In the genomic region with DNA sequence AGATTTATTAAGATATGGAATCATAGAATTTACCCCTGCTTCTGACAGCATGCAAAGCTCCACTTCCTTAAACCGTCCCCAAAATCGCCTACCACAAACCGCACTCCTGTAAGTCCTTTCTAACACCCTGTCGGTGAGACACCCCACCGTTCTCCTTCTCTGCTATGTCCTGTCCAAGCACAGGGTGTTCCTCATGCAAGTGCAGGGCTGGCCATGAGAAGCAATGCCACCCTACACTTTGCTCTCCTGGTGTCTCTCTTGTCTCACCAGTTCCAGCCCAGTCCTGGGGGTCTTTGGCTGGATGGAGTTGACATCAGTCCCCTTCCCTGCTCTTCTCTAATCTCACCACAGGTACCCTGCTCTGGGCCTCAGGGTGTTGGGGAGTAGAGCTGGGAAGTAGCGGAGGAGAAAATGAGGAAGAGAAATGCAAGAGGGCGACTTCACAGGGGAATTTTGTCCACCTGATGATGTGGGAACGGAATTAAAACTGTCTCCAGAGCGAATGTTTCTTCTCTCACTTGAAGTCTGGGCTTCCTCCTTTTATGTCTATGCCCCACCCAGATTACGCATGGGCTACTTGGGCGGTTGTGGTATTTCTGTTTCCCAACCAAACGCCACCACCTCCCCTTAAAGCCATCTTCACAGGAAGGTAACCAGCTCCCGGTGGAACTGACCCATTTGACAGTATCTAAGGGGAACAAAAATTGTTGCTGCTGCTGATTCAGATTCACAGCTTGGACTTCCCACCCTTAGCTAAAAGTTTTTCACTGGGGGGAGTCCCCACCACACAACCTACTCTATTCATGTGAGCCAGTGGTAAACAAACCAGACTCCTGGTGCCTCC, we compare ENCODE assay signal across 11 cellular contexts. TPM values are rescaled to one million over a fixed set of nuclear protein-coding genes. Genes with fewer than 3 reads are reported as not detected.
DNase-seq lines count a peak whose midpoint lies in the region; ATAC-seq and TF ChIP-seq lines count a peak whose summit lies in the region.
"Had no signal": no experiment of that assay in that cellular context is flagged by ENCODE, and none has a peak within 500 bp of the region (broad histone marks: within the 10 kb centered on the region; RNA-seq: fewer than 3 reads in every experiment).

No MANE protein-coding gene starts in this region.

- intact Hi-C loops in activated CD4-positive, alpha-beta T cell treated with anti-CD3 and anti-CD28 coated beads for 36 hours (cut with DNase I, micrococcal nuclease), result no loop called here
- intact Hi-C loops in OCI-LY7 (cut with micrococcal nuclease; ENCODE audit: unreplicated experiment), result no loop called here
- intact Hi-C loops in uterus (cut with DNase I; ENCODE audit: low total_unique reads), result no loop called here

- BruUV-seq in OCI-LY7 (replicated peaks; lab: Mats Ljungman, UMichigan), result no TSS peak

- no peaks in the 10 kb centered on the region for H3K27me3 ChIP-seq in neutrophil
- H3K27me3 ChIP-seq in uterus, result no peaks in the 10 kb centered on the region

- no peaks in the 10 kb centered on the region for H3K36me3 ChIP-seq in OCI-LY7 (ENCODE audit: insufficient read depth, low read length)
- no peaks in the 10 kb centered on the region for H3K36me3 ChIP-seq in neutrophil
- no peaks in the 10 kb centered on the region for H3K36me3 ChIP-seq in uterus

- H3K4me1 ChIP-seq in OCI-LY7 (ENCODE audit: insufficient read depth, low read length, poor library complexity, severe bottlenecking) (peaks cover 8% of the 10 kb centered on the region), neutrophil (ENCODE audit: control insufficient read depth in 1 of 2, insufficient read depth in 1 of 2, low read depth in 1 of 2, low read length in 1 of 2) (peaks cover 43 to 45% of the 10 kb centered on the region in 2 experiments), uterus (no peaks in the 10 kb centered on the region)
- H3K4me1 ChIP-seq: A549 had no signal

- H2AFZ ChIP-seq in OCI-LY7 (ENCODE audit: low read length), result peak overlapping the region; percentile 10; the same call in 1 of the 2 replicates

- H3K4me3 Mint-ChIP-seq in activated CD4-positive, alpha-beta T cell treated with anti-CD3 and anti-CD28 coated beads for 36 hours, result no peak overlapping the region

- H3K4me2 ChIP-seq in OCI-LY7 (ENCODE audit: low read length), result no peak overlapping the region; the same call in 1 of the 2 replicates
- H3K4me2 ChIP-seq: A549 had no signal

- no peaks in the 10 kb centered on the region for H3K9me3 Mint-ChIP-seq in activated CD4-positive, alpha-beta T cell treated with anti-CD3 and anti-CD28 coated beads for 36 hours (ENCODE audit: low read depth)

- CTCF ChIA-PET in activated CD4-positive, alpha-beta T cell treated with anti-CD3 and anti-CD28 coated beads for 36 hours (lab: Charles Lee), result no interaction called here
- CTCF ChIA-PET in OCI-LY7 (lab: Charles Lee; ENCODE audit: unreplicated experiment), result no interaction called here

- no peak for TF ChIP-seq CTCF in OCI-LY7 (conservative IDR thresholded peaks at IDR 0.05; ENCODE audit: low read length)
- no peak for TF ChIP-seq CTCF in neutrophil (IDR thresholded peaks at IDR 0.05)
- no peak for TF ChIP-seq CTCF in uterus (IDR thresholded peaks at IDR 0.05)

- H3K4me1 Mint-ChIP-seq in activated CD4-positive, alpha-beta T cell treated with anti-CD3 and anti-CD28 coated beads for 36 hours, result peaks cover 25% of the 10 kb centered on the region

- no peaks in the 10 kb centered on the region for H3K36me3 Mint-ChIP-seq in activated CD4-positive, alpha-beta T cell treated with anti-CD3 and anti-CD28 coated beads for 36 hours (ENCODE audit: low read depth)

- peak; percentile 34 for DNase-seq in activated CD4-positive, alpha-beta T cell treated with anti-CD3 and anti-CD28 coated beads for 36 hours
- no peak for DNase-seq in activated CD4-positive, alpha-beta T cell treated with anti-CD3 and anti-CD28 coated beads for 1 hour
- DNase-seq in OCI-LY7 (ENCODE audit: low spot score) (peak; percentile 12), RKO (ENCODE audit: low spot score) (no peak), uterus (no peak)
- DNase-seq in activated effector memory CD4-positive, alpha-beta T cell treated with Interleukin-2 at 50 U/mL for 16 hours, result no peak

- no peaks in the 10 kb centered on the region for H3K79me2 ChIP-seq in OCI-LY7 (ENCODE audit: insufficient read depth, low read depth, low read length)

- POLR2A ChIA-PET in activated CD4-positive, alpha-beta T cell treated with anti-CD3 and anti-CD28 coated beads for 36 hours (lab: Charles Lee), result interaction anchor here (0.6 kb wide), 1 partner anchor 690 kb away, joined by 7 read pairs; no protein-coding TSS in a partner anchor
- POLR2A ChIA-PET in OCI-LY7 (lab: Charles Lee), result interaction anchor here (0.7 to 1.5 kb wide), 2 partner anchors 15 to 16 kb away, joined by 3 read pairs; no protein-coding TSS in a partner anchor

- H4K20me1 ChIP-seq in OCI-LY7 (ENCODE audit: insufficient read depth, low read length), result no peaks in the 10 kb centered on the region

- peak overlapping the region; percentile 27 for H3K27ac Mint-ChIP-seq in activated CD4-positive, alpha-beta T cell treated with anti-CD3 and anti-CD28 coated beads for 36 hours

- H3K27ac ChIP-seq in OCI-LY7 (ENCODE audit: low read depth, low read length, poor library complexity, severe bottlenecking), result no peak overlapping the region
- peak overlapping the region; percentile 94 for H3K27ac ChIP-seq in neutrophil
- H3K27ac ChIP-seq in uterus, result no peak overlapping the region
- H3K27ac ChIP-seq: A549 had no signal

- TF ChIP-seq POLR2A in uterus (IDR thresholded peaks at IDR 0.05), result no peak

- H3K9me2 ChIP-seq in OCI-LY7 (ENCODE audit: insufficient read depth, low read length), result no peaks in the 10 kb centered on the region

- H3K9me3 ChIP-seq in OCI-LY7 (ENCODE audit: low read length) (no peaks in the 10 kb centered on the region), neutrophil (no peaks in the 10 kb centered on the region), uterus (no peaks in the 10 kb centered on the region)
- H3K9me3 ChIP-seq: A549 had no signal

- H3K4me3 ChIP-seq in OCI-LY7 (ENCODE audit: low read depth, low read length, poor library complexity, severe bottlenecking) (no peak overlapping the region), neutrophil (ENCODE audit: low read depth in 1 of 2, low read length in 1 of 2) (peak overlapping the region; percentile 57 to 62), uterus (no peak overlapping the region)
- H3K4me3 ChIP-seq: A549, dorsolateral prefrontal cortex had no signal

- ATAC-seq in activated CD4-positive, alpha-beta T cell treated with anti-CD3 and anti-CD28 coated beads for 36 hours, result peak; percentile 70
- ATAC-seq in HG02798 (IDR thresholded peaks at IDR 0.05; ENCODE audit: poor library complexity, unreplicated experiment), result peak; percentile 72
- ATAC-seq: A549 had no signal

- peaks cover 11% of the 10 kb centered on the region for H3K27me3 Mint-ChIP-seq in activated CD4-positive, alpha-beta T cell treated with anti-CD3 and anti-CD28 coated beads for 36 hours

RNA-seq across cellular contexts. Expression of a gene that starts 49.9 kb away (rescaled TPM):
- total RNA-seq in activated CD4-positive, alpha-beta T cell treated with anti-CD3 and anti-CD28 coated beads for 36 hours, result under 1 TPM; 0.05 TPM
- not detected in 2 replicates for total RNA-seq in OCI-LY7 (2014; rRNA removed; shearing (Covaris generic))
- total RNA-seq in OCI-LY7 (2022), result 0.04 TPM in 1 of 2 replicates, not detected in the other
- total RNA-seq in uterus, result not detected
- total RNA-seq: RPMI7951 had no signal

Comparison
In these comparisons a context has a peak if more than half of its experiments do, and no peak if none do; other contexts are left out.
1. DNase-seq: peak in activated CD4-positive, alpha-beta T cell treated with anti-CD3 and anti-CD28 coated beads for 36 hours (single experiment) and OCI-LY7 (single experiment); none in activated CD4-positive, alpha-beta T cell treated with anti-CD3 and anti-CD28 coated beads for 1 hour (single experiment), activated effector memory CD4-positive, alpha-beta T cell treated with Interleukin-2 at 50 U/mL for 16 hours (single experiment), RKO (single experiment) and uterus (0 of 2).
2. H3K4me3 ChIP-seq: peak in neutrophil (2 of 2); none in OCI-LY7 (single experiment) and uterus (0 of 2).